9 cellular contexts compared by ENCODE assay signal in the genomic region with DNA sequence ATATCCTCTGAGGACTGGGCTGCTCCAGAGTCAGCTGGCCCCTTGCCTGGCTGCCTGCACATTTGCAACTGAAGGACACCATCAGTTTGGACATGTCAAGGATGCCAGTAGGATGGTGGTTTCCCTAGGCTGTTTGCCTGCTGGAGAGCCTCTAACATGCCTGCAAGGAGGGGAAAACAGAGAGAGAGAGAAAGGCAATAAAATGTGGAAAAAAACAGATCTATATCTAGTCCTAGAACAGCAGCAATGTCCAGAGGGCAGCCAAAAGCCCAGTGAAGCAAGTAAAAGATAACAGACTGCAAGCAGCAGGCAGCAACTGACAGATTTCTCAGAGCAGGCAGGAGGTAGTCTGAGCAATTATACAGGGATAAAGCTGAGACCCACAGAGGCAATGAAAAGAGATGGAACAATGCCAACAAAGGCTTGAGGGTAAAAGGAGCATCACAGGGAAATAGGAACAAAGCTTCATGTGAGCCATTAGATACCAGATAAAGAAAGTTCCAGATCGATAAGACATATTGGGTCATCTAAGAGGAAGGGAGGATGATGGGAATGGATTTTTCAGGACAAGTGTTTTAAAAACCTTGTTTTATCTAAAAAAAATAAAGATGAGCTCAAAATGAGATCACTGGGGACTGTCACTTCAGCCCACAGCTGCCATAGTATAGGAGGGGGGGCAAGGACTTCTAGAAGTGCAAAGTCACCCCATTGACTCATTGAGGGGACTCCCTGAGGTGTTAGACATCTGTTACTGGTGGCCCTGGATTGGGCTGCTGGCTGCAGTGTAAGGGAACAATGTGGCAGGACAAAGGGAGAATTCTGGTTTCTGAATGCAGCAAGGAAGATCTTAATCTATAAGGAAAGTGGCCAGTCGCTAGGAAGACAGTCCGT. TPM values are rescaled to one million over a fixed set of nuclear protein-coding genes. Genes with fewer than 3 reads are reported as not detected.
A peak's percentile ranks its signal among the peaks of the same experiment; 100 is the strongest.
DNase-seq lines count a peak whose midpoint lies in the region; ATAC-seq and TF ChIP-seq lines count a peak whose summit lies in the region.
"Had no signal": no experiment of that assay in that cellular context is flagged by ENCODE, and none has a peak within 500 bp of the region (broad histone marks: within the 10 kb centered on the region; RNA-seq: fewer than 3 reads in every experiment).

No MANE protein-coding gene starts in this region.

- ATAC-seq in activated CD4-positive, CD25-positive, alpha-beta regulatory T cell treated with anti-CD3 and anti-CD28 coated beads, Interleukin-2, amount 50 U/mL, for 24 hours, result peak; percentile 85 to 88
- no peak for ATAC-seq in GM18517 (IDR thresholded peaks at IDR 0.05; ENCODE audit: unreplicated experiment)

- BruUV-seq in PC-9 (replicated peaks; lab: Mats Ljungman, UMichigan), result no TSS peak
- BruUV-seq in Calu3 (replicated peaks; lab: Mats Ljungman, UMichigan), result no TSS peak

- no peak overlapping the region for H3K4me3 Mint-ChIP-seq in Calu3 (ENCODE audit: low read depth, unreplicated experiment)

- H3F3A ChIP-seq in PC-9 (ENCODE audit: insufficient read depth, low read depth) (peaks cover 10% of the 10 kb centered on the region), MM.1S (ENCODE audit: insufficient read depth, low read length) (no peaks in the 10 kb centered on the region)

- no peak overlapping the region for H3K27ac Mint-ChIP-seq in Calu3 (ENCODE audit: unreplicated experiment)

- no peak overlapping the region for H3K9ac ChIP-seq in MM.1S (ENCODE audit: low read length)
- H3K9ac ChIP-seq: BLaER1 had no signal

- H3K27ac ChIP-seq in PC-9, result no peak overlapping the region
- peak overlapping the region; percentile 39 for H3K27ac ChIP-seq in suprapubic skin
- no peak overlapping the region for H3K27ac ChIP-seq in MM.1S (ENCODE audit: low read length)
- H3K27ac ChIP-seq: BLaER1 had no signal

- no peaks in the 10 kb centered on the region for H3K4me1 Mint-ChIP-seq in Calu3 (ENCODE audit: low read depth, unreplicated experiment)

- H3K9me3 ChIP-seq in PC-9 (ENCODE audit: insufficient read depth, low read depth) (no peaks in the 10 kb centered on the region), suprapubic skin (no peaks in the 10 kb centered on the region), MM.1S (replicated peaks; ENCODE audit: insufficient read depth, low read length) (no peaks in the 10 kb centered on the region)
- H3K9me3 ChIP-seq: BLaER1 had no signal

- POLR2A ChIA-PET in PC-9 (lab: Charles Lee; ENCODE audit: unreplicated experiment), result interaction anchor here (0.8 kb wide), 1 partner anchor 76 kb away, joined by 3 read pairs; no protein-coding TSS in a partner anchor

- H3K36me3 Mint-ChIP-seq in Calu3 (ENCODE audit: insufficient read depth, unreplicated experiment), result no peaks in the 10 kb centered on the region

- CTCF ChIA-PET in PC-9 (lab: Charles Lee) (no interaction called here), Calu3 (lab: Charles Lee) (interaction anchor here (0.6 kb wide), 1 partner anchor 76 kb away, joined by 3 read pairs; no protein-coding TSS in a partner anchor)

- TF ChIP-seq POLR2A in suprapubic skin (IDR thresholded peaks at IDR 0.05), result no peak

- no peaks in the 10 kb centered on the region for H3K36me3 ChIP-seq in PC-9 (ENCODE audit: low read depth)
- H3K36me3 ChIP-seq in suprapubic skin, result no peaks in the 10 kb centered on the region
- H3K36me3 ChIP-seq in MM.1S (replicated peaks; ENCODE audit: insufficient read depth, low read length), result no peaks in the 10 kb centered on the region
- H3K36me3 ChIP-seq: BLaER1 had no signal

- intact Hi-C loops in PC-9 (cut with micrococcal nuclease; ENCODE audit: unreplicated experiment), result loop anchor here (2.0 kb wide), 1 partner anchor 36 kb away; no protein-coding TSS in a partner anchor
- intact Hi-C loops in Calu3 (cut with micrococcal nuclease; ENCODE audit: unreplicated experiment), result no loop called here

- no peaks in the 10 kb centered on the region for H3K79me2 ChIP-seq in PC-9 (ENCODE audit: low read depth)
- H3K79me2 ChIP-seq in MM.1S (ENCODE audit: low read length), result no peaks in the 10 kb centered on the region

- no peak for TF ChIP-seq CTCF in PC-9 (conservative IDR thresholded peaks at IDR 0.05)
- TF ChIP-seq CTCF in suprapubic skin (IDR thresholded peaks at IDR 0.05), result no peak
- no peak for TF ChIP-seq CTCF in Calu3 (IDR thresholded peaks at IDR 0.05; ENCODE audit: unreplicated experiment)
- TF ChIP-seq CTCF in MM.1S (IDR thresholded peaks at IDR 0.05; ENCODE audit: low read length), result no peak

- H3K9me2 ChIP-seq in PC-9 (ENCODE audit: insufficient read depth), result no peaks in the 10 kb centered on the region
- no peaks in the 10 kb centered on the region for H3K9me2 ChIP-seq in MM.1S (replicated peaks; ENCODE audit: insufficient read depth, low read length)

- no peaks in the 10 kb centered on the region for H3K27me3 ChIP-seq in PC-9 (ENCODE audit: insufficient read depth, low read depth)
- H3K27me3 ChIP-seq in suprapubic skin, result no peaks in the 10 kb centered on the region
- H3K27me3 ChIP-seq in MM.1S (replicated peaks; ENCODE audit: insufficient read depth, low read length), result no peaks in the 10 kb centered on the region
- H3K27me3 ChIP-seq: BLaER1 had no signal

- H3K4me3 ChIP-seq in PC-9 (no peak overlapping the region), suprapubic skin (no peak overlapping the region), MM.1S (ENCODE audit: low read length) (no peak overlapping the region)
- H3K4me3 ChIP-seq: BLaER1 had no signal

- H2AFZ ChIP-seq in PC-9 (no peak overlapping the region), MM.1S (ENCODE audit: low read length) (no peak overlapping the region)

- WGBS in suprapubic skin, result 67% methylated on average over 3 of the region's 3 CpGs

- no peaks in the 10 kb centered on the region for H3K9me3 Mint-ChIP-seq in Calu3 (ENCODE audit: low read depth, unreplicated experiment)

- TF ChIP-seq EP300 in suprapubic skin (IDR thresholded peaks at IDR 0.05), result no peak

- H4K20me1 ChIP-seq in PC-9 (ENCODE audit: insufficient read depth), result no peaks in the 10 kb centered on the region
- H4K20me1 ChIP-seq in MM.1S (ENCODE audit: insufficient read depth, low read length), result no peaks in the 10 kb centered on the region
- H4K20me1 ChIP-seq: BLaER1 had no signal

- H3K27me3 Mint-ChIP-seq in Calu3 (ENCODE audit: unreplicated experiment), result no peaks in the 10 kb centered on the region

- H3K4me2 ChIP-seq in PC-9, result no peak overlapping the region
- no peak overlapping the region for H3K4me2 ChIP-seq in MM.1S (ENCODE audit: low read depth, low read length)
- H3K4me2 ChIP-seq: BLaER1 had no signal

- DNase-seq in activated CD4-positive, CD25-positive, alpha-beta regulatory T cell (lab: John Stamatoyannopoulos, UW), result no peak
- peak; percentile 46 to 49 for DNase-seq in PC-9
- peak; percentile 34 for DNase-seq in glomerular visceral epithelial cell (ENCODE audit: extremely low spot score)
- DNase-seq in suprapubic skin (ENCODE audit: low spot score in 2 of 2), result no peak
- no peak for DNase-seq in Calu3
- DNase-seq in MM.1S, result no peak

- peaks cover 19% of the 10 kb centered on the region for H3K4me1 ChIP-seq in PC-9 (replicated peaks; ENCODE audit: insufficient read depth)
- peaks cover 19% of the 10 kb centered on the region for H3K4me1 ChIP-seq in suprapubic skin
- peaks cover 6% of the 10 kb centered on the region for H3K4me1 ChIP-seq in MM.1S (ENCODE audit: low read length)
- H3K4me1 ChIP-seq: BLaER1 had no signal

RNA-seq across cellular contexts. Expression of gene GADD45A, which starts 38.6 kb away (rescaled TPM):
- 63.6 and 112 TPM in 2 replicates for total RNA-seq in PC-9 (2021)
- total RNA-seq in suprapubic skin, result 10 to 100 TPM; 25.4 to 44.6 (median 26.6) TPM
- total RNA-seq in Calu3 (2022), result 34.0 and 35.4 TPM in 2 replicates

Comparison
In these comparisons a context has a peak if more than half of its experiments do, and no peak if none do; other contexts are left out.
1. DNase-seq: peak in PC-9 (2 of 2) and glomerular visceral epithelial cell (single experiment); none in activated CD4-positive, CD25-positive, alpha-beta regulatory T cell (0 of 4), suprapubic skin (0 of 2), Calu3 (single experiment) and MM.1S (single experiment).